In genomic region chr3:111906667-111907066, GRCh38 we compare ENCODE assay signal across 26 cellular contexts. TPM values are rescaled to one million over a fixed set of nuclear protein-coding genes. Genes with fewer than 3 reads are reported as not detected.
A peak's percentile ranks its signal among the peaks of the same experiment; 100 is the strongest.
DNase-seq lines count a peak whose midpoint lies in the region; ATAC-seq and TF ChIP-seq lines count a peak whose summit lies in the region.
"Had no signal": no experiment of that assay in that cellular context is flagged by ENCODE, and none has a peak within 500 bp of the region (broad histone marks: within the 10 kb centered on the region; RNA-seq: fewer than 3 reads in every experiment).

No MANE protein-coding gene starts in this region.

- H3K4me1 ChIP-seq in SJSA1 (replicated peaks), result peaks cover 67% of the 10 kb centered on the region
- peaks cover 6% of the 10 kb centered on the region for H3K4me1 ChIP-seq in GM23338 (ENCODE audit: insufficient read depth)

- H3K27ac Mint-ChIP-seq in HFFc6, result peak overlapping the region; percentile 59
- H3K27ac Mint-ChIP-seq in stimulated activated naive B cell treated with anti-CD40 and anti-IgM and Interleukin-4, amounts not matched to agents 10 μg/mL and 1 μg/mL and 100 μg/mL, for 72 hours, result no peak overlapping the region
- no peak overlapping the region for H3K27ac Mint-ChIP-seq in GM23338
- H3K27ac Mint-ChIP-seq: IgD-negative memory B cell; memory B cell; naive thymus-derived CD4-positive, alpha-beta T cell had no signal

- H3K9me3 ChIP-seq in SJSA1 (replicated peaks), result no peaks in the 10 kb centered on the region
- H3K9me3 ChIP-seq: Caco-2, heart right ventricle, upper lobe of left lung had no signal

- H3K4me3 Mint-ChIP-seq in HFFc6 (no peak overlapping the region), GM23338 (no peak overlapping the region)
- H3K4me3 Mint-ChIP-seq in stimulated activated naive B cell treated with anti-CD40 and anti-IgM and Interleukin-4, amounts not matched to agents 10 μg/mL and 1 μg/mL and 100 μg/mL, for 72 hours, result no peak overlapping the region
- H3K4me3 Mint-ChIP-seq: IgD-negative memory B cell; memory B cell; naive thymus-derived CD4-positive, alpha-beta T cell had no signal

- H3K4me3 ChIP-seq in SJSA1 (no peak overlapping the region), fibroblast of villous mesenchyme (ENCODE audit: low read depth, low read length) (no peak overlapping the region), GM23338 (no peak overlapping the region)
- H3K4me3 ChIP-seq: heart right ventricle, upper lobe of left lung had no signal

- H3K27me3 Mint-ChIP-seq in HFFc6 (ENCODE audit: insufficient read depth), result 0 out of 2 replicates have a peak, but pooled peaks cover 3% of the 10 kb centered on the region
- no peaks in the 10 kb centered on the region for H3K27me3 Mint-ChIP-seq in stimulated activated naive B cell treated with anti-CD40 and anti-IgM and Interleukin-4, amounts not matched to agents 10 μg/mL and 1 μg/mL and 100 μg/mL, for 72 hours
- peaks cover 2% of the 10 kb centered on the region for H3K27me3 Mint-ChIP-seq in GM23338 (ENCODE audit: insufficient read depth, low read depth, poor library complexity)

- DNase-seq in HFFc6 (peak; percentile 68), SJSA1 (ENCODE audit: low read depth in 1 of 2, low spot score in 2 of 2) (peak in 1 of 2 experiments; percentile 52), fibroblast of villous mesenchyme (ENCODE audit: low read depth) (peak; percentile 88), GM23338 (ENCODE audit: low spot score) (no peak)
- DNase-seq in stimulated activated naive B cell treated with anti-CD40 and anti-IgM and Interleukin-4, amounts not matched to agents 10 μg/mL and 1 μg/mL and 100 μg/mL, for 72 hours, result no peak
- DNase-seq: activated CD4-positive, alpha-beta T cell treated with anti-CD3 and anti-CD28 coated beads, Interleukin-2, amount 50 U/mL, for 1 hour; activated CD8-positive, alpha-beta memory T cell treated with anti-CD3 and anti-CD28 coated beads, Interleukin-2, amount 50 U/mL, for 48 hours; activated gamma-delta T cell treated with Interleukin-2 at 50 U/mL for 16 hours; amniotic stem cell; Caco-2; caudate nucleus; effector CD4-positive, alpha-beta T cell; H7; heart right ventricle; islet precursor cell; naive thymus-derived CD4-positive, alpha-beta T cell; NCI-H187 treated with DMSO at 0.1 percent for 48 hours; NCI-H446 treated with DMSO at 0.1 percent for 48 hours; SHP77 treated with DMSO at 0.1 percent for 48 hours; stimulated activated CD4-positive, alpha-beta T cell treated with anti-CD3 and anti-CD28 coated beads, Interleukin-4, amount 100 ng/mL, for 24 hours; upper lobe of left lung had no signal

- TF ChIP-seq CTCF in HFFc6 (IDR thresholded peaks at IDR 0.05) (no peak), fibroblast of villous mesenchyme (IDR thresholded peaks at IDR 0.05; ENCODE audit: insufficient read depth, low read depth, low read length) (no peak), GM23338 (conservative IDR thresholded peaks at IDR 0.05; ENCODE audit: low read depth in 2 of 2) (no peak)

- H3K9me3 Mint-ChIP-seq in HFFc6 (no peaks in the 10 kb centered on the region), GM23338 (no peaks in the 10 kb centered on the region)
- no peaks in the 10 kb centered on the region for H3K9me3 Mint-ChIP-seq in stimulated activated naive B cell treated with anti-CD40 and anti-IgM and Interleukin-4, amounts not matched to agents 10 μg/mL and 1 μg/mL and 100 μg/mL, for 72 hours
- H3K9me3 Mint-ChIP-seq: IgD-negative memory B cell, memory B cell had no signal

- no peak overlapping the region for H3K4me2 ChIP-seq in GM23338

- peaks cover 41% of the 10 kb centered on the region for H3K36me3 ChIP-seq in SJSA1
- H3K36me3 ChIP-seq in GM23338 (ENCODE audit: insufficient read depth), result no peaks in the 10 kb centered on the region
- H3K36me3 ChIP-seq: upper lobe of left lung had no signal

- H3K4me1 Mint-ChIP-seq in HFFc6 (ENCODE audit: low read depth), result peaks cover 94% of the 10 kb centered on the region
- H3K4me1 Mint-ChIP-seq in stimulated activated naive B cell treated with anti-CD40 and anti-IgM and Interleukin-4, amounts not matched to agents 10 μg/mL and 1 μg/mL and 100 μg/mL, for 72 hours, result peaks cover 6 to 18% of the 10 kb centered on the region in 2 donors
- H3K4me1 Mint-ChIP-seq in GM23338, result peaks cover 12% of the 10 kb centered on the region

- peaks cover 44% of the 10 kb centered on the region for H3K36me3 Mint-ChIP-seq in HFFc6 (ENCODE audit: low read depth)
- peaks cover 0 to 3% of the 10 kb centered on the region in 2 donors for H3K36me3 Mint-ChIP-seq in stimulated activated naive B cell treated with anti-CD40 and anti-IgM and Interleukin-4, amounts not matched to agents 10 μg/mL and 1 μg/mL and 100 μg/mL, for 72 hours
- H3K36me3 Mint-ChIP-seq in GM23338 (ENCODE audit: low read depth), result no peaks in the 10 kb centered on the region
- H3K36me3 Mint-ChIP-seq: memory B cell; naive thymus-derived CD4-positive, alpha-beta T cell had no signal

- ATAC-seq in stimulated activated naive B cell treated with anti-CD40 and anti-IgM and Interleukin-4, amounts not matched to agents 10 μg/mL and 1 μg/mL and 100 μg/mL, for 72 hours (replicated peaks), result peak; percentile 63 to 72
- ATAC-seq in GM23338, result no peak
- no peak for ATAC-seq in GM18873 (IDR thresholded peaks at IDR 0.05; ENCODE audit: low FRiP score, unreplicated experiment)
- no peak for ATAC-seq in HG03469 (IDR thresholded peaks at IDR 0.05; ENCODE audit: unreplicated experiment)
- ATAC-seq: heart right ventricle; naive thymus-derived CD4-positive, alpha-beta T cell had no signal

- no peak overlapping the region for H2AFZ ChIP-seq in GM23338

- H3F3A ChIP-seq in GM23338 (replicated peaks; ENCODE audit: low read depth), result no peaks in the 10 kb centered on the region

- H3K27ac ChIP-seq in SJSA1, result peak overlapping the region; percentile 35
- no peak overlapping the region for H3K27ac ChIP-seq in GM23338 (ENCODE audit: low read depth)
- H3K27ac ChIP-seq: upper lobe of left lung, VCaP had no signal

- H3K9me2 ChIP-seq in GM23338 (ENCODE audit: insufficient read depth), result no peaks in the 10 kb centered on the region

- no peaks in the 10 kb centered on the region; the same call in 1 of the 2 replicates for H4K20me1 ChIP-seq in GM23338 (replicated peaks; ENCODE audit: insufficient read depth)

- H3K27me3 ChIP-seq in SJSA1 (replicated peaks) (no peaks in the 10 kb centered on the region), GM23338 (ENCODE audit: insufficient read depth) (no peaks in the 10 kb centered on the region)
- H3K27me3 ChIP-seq: heart right ventricle, upper lobe of left lung had no signal

- H3K79me2 ChIP-seq in GM23338 (replicated peaks; ENCODE audit: insufficient read depth), result no peaks in the 10 kb centered on the region

TF ChIP-seq in GM23338, 12 proteins besides CTCF, POLR2A, EP300 and RAD21 (continues in another document):
- TF ChIP-seq NANOG (IDR thresholded peaks at IDR 0.05; ENCODE audit: borderline replicate concordance) (no peak), CREB1 (CRISPR knock-in tag; IDR thresholded peaks at IDR 0.05; ENCODE audit: low read depth) (no peak), REST (IDR thresholded peaks at IDR 0.05; ENCODE audit: unreplicated experiment) (no peak), ZNF114 (CRISPR knock-in tag; IDR thresholded peaks at IDR 0.05) (no peak), JUNB (IDR thresholded peaks at IDR 0.05; ENCODE audit: unreplicated experiment) (no peak)

RNA-seq across cellular contexts. Expression of gene PHLDB2, which starts 47.6 kb away (rescaled TPM):
- total RNA-seq in HFFc6 (2021; fragmentation: NEBNext Ultra II Directional; extraction: Animal tissue kit (Norgen Biotek cat#: 25700)), result 10 to 100 TPM; 35.4 to 55.9 (median 37.6) TPM
- 29.3 and 40.5 TPM in 2 replicates for total RNA-seq in SJSA1 (2014; rRNA removed; shearing (Covaris generic))
- total RNA-seq in fibroblast of villous mesenchyme, result 82.1 and 111 TPM in 2 replicates
- total RNA-seq in GM23338 (2014; rRNA removed; shearing (Covaris generic)), result 33.7 and 35.3 TPM in 2 replicates
- 17.5 and 19.5 TPM in 2 replicates for polyA plus RNA-seq in GM23338 (2016; fragmentation: Nextera tagmentation; extraction: Ambion mirVana)

Comparison
In these comparisons a context has a peak if more than half of its experiments do, and no peak if none do; other contexts are left out.
1. DNase-seq: peak in HFFc6 (single experiment) and fibroblast of villous mesenchyme (single experiment); none in stimulated activated naive B cell treated with anti-CD40 and anti-IgM and Interleukin-4, amounts not matched to agents 10 μg/mL and 1 μg/mL and 100 μg/mL, for 72 hours (single experiment) and GM23338 (single experiment).
2. ATAC-seq: peak in stimulated activated naive B cell treated with anti-CD40 and anti-IgM and Interleukin-4, amounts not matched to agents 10 μg/mL and 1 μg/mL and 100 μg/mL, for 72 hours (2 of 2); none in GM23338 (single experiment), GM18873 (single experiment) and HG03469 (single experiment).